ENCODE assay signal across 1 cellular context in genomic region chr7:2553831-2554581, GRCh38.
TF ChIP-seq lines count a peak whose summit lies in the region.

No MANE protein-coding gene starts in this region.

TF ChIP-seq in liver, 16 proteins besides CTCF, POLR2A, EP300 and RAD21 (continued from another document):
- TF ChIP-seq ZBTB33 (IDR thresholded peaks at IDR 0.05) (no peak), FOXA2 (IDR thresholded peaks at IDR 0.05) (no peak), NR2F2 (IDR thresholded peaks at IDR 0.05) (no peak), JUND (IDR thresholded peaks at IDR 0.05) (no peak), EGR1 (IDR thresholded peaks at IDR 0.05; ENCODE audit: low read depth in 2 of 2) (no peak)
